ENCODE assay signal across 29 cellular contexts in the genomic region with DNA sequence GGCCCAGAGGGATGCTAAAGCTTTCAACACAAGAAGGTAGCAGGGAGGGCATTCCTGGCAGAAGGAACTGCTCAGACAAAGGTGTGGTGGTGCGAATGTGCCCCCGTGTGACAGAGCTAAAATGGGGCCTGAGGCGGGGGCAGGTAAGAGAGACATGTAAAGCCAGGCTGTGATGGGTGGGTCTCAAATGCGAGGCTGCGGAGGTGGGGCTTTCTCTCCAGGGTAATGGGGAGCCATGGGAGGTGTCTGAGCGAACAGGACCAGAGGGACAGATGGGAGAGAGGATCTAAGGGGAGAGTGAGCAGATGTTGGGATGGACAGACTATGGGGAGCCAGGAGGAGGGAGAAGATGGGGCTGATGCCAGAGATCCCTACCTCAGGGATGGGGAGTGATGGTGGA.
"Had no signal": no experiment of that assay in that cellular context is flagged by ENCODE, and none has a peak within 500 bp of the region (broad histone marks: within the 10 kb centered on the region; RNA-seq: fewer than 3 reads in every experiment).

No MANE protein-coding gene starts in this region.

- H3K27ac ChIP-seq: ascending aorta, breast epithelium, cardiac muscle cell, colonic mucosa, epithelial cell of prostate, esophagus squamous epithelium, gastroesophageal sphincter, heart right ventricle had no signal

- H3K36me3 ChIP-seq: ascending aorta, breast epithelium, cardiac muscle cell, colonic mucosa, esophagus squamous epithelium, gastroesophageal sphincter, heart right ventricle had no signal

- H3K9me3 ChIP-seq: ascending aorta, breast epithelium, colonic mucosa, esophagus squamous epithelium, gastroesophageal sphincter, heart right ventricle had no signal

- H3K27me3 ChIP-seq: ascending aorta, colonic mucosa had no signal

- H3K27ac Mint-ChIP-seq: activated CD4-positive, alpha-beta memory T cell treated with anti-CD3 and anti-CD28 coated beads, Interleukin-2, amount 10 ng/mL, durations not matched to agents 7 days and 5 days; activated CD4-positive, alpha-beta T cell treated with anti-CD3 and anti-CD28 coated beads, Interleukin-2, amount 10 ng/mL, durations not matched to agents 7 days and 5 days; activated CD8-positive, alpha-beta memory T cell treated with anti-CD3 and anti-CD28 coated beads, Interleukin-2, amount 10 ng/mL, durations not matched to agents 7 days and 5 days; activated naive CD4-positive, alpha-beta T cell treated with anti-CD3 and anti-CD28 coated beads, Interleukin-2, amount 10 ng/mL, durations not matched to agents 7 days and 5 days; activated naive CD8-positive, alpha-beta T cell treated with anti-CD3 and anti-CD28 coated beads, Interleukin-2, amount 10 ng/mL, durations not matched to agents 7 days and 5 days; activated T-cell treated with anti-CD3 and anti-CD28 coated beads, Interleukin-2, amount 50 U/mL, for 72 hours; brain had no signal

- H3K27me3 Mint-ChIP-seq: activated CD8-positive, alpha-beta memory T cell treated with anti-CD3 and anti-CD28 coated beads, Interleukin-2, amount 10 ng/mL, durations not matched to agents 7 days and 5 days had no signal

- H3K36me3 Mint-ChIP-seq: activated CD8-positive, alpha-beta memory T cell treated with anti-CD3 and anti-CD28 coated beads, Interleukin-2, amount 10 ng/mL, durations not matched to agents 7 days and 5 days; activated naive CD4-positive, alpha-beta T cell treated with anti-CD3 and anti-CD28 coated beads, Interleukin-2, amount 10 ng/mL, durations not matched to agents 7 days and 5 days; activated naive CD4-positive, alpha-beta T cell treated with anti-CD3 and anti-CD28 coated beads, Interleukin-2, amount 50 U/mL, for 72 hours; activated naive CD8-positive, alpha-beta T cell treated with anti-CD3 and anti-CD28 coated beads, Interleukin-2, amount 10 ng/mL, durations not matched to agents 7 days and 5 days; brain had no signal

- ATAC-seq: activated CD8-positive, alpha-beta memory T cell treated with anti-CD3 and anti-CD28 coated beads, Interleukin-2, amount 10 ng/mL, durations not matched to agents 7 days and 5 days; activated naive CD4-positive, alpha-beta T cell treated with anti-CD3 and anti-CD28 coated beads, Interleukin-2, amount 50 U/mL, for 72 hours; activated T-cell treated with anti-CD3 and anti-CD28 coated beads, Interleukin-2, amount 50 U/mL, for 72 hours; gastroesophageal sphincter; heart right ventricle had no signal

- H3K4me3 Mint-ChIP-seq: activated CD4-positive, alpha-beta memory T cell treated with anti-CD3 and anti-CD28 coated beads, Interleukin-2, amount 10 ng/mL, durations not matched to agents 7 days and 5 days; activated CD4-positive, alpha-beta T cell treated with anti-CD3 and anti-CD28 coated beads, Interleukin-2, amount 10 ng/mL, durations not matched to agents 7 days and 5 days; activated CD8-positive, alpha-beta memory T cell treated with anti-CD3 and anti-CD28 coated beads, Interleukin-2, amount 10 ng/mL, durations not matched to agents 7 days and 5 days; activated naive CD4-positive, alpha-beta T cell treated with anti-CD3 and anti-CD28 coated beads, Interleukin-2, amount 10 ng/mL, durations not matched to agents 7 days and 5 days; activated naive CD8-positive, alpha-beta T cell treated with anti-CD3 and anti-CD28 coated beads, Interleukin-2, amount 10 ng/mL, durations not matched to agents 7 days and 5 days; activated T-cell treated with anti-CD3 and anti-CD28 coated beads, Interleukin-2, amount 50 U/mL, for 72 hours had no signal

- H3K4me1 Mint-ChIP-seq: activated CD4-positive, alpha-beta memory T cell treated with anti-CD3 and anti-CD28 coated beads, Interleukin-2, amount 10 ng/mL, durations not matched to agents 7 days and 5 days; activated CD4-positive, alpha-beta T cell treated with anti-CD3 and anti-CD28 coated beads, Interleukin-2, amount 10 ng/mL, durations not matched to agents 7 days and 5 days; activated CD8-positive, alpha-beta memory T cell treated with anti-CD3 and anti-CD28 coated beads, Interleukin-2, amount 10 ng/mL, durations not matched to agents 7 days and 5 days; activated naive CD4-positive, alpha-beta T cell treated with anti-CD3 and anti-CD28 coated beads, Interleukin-2, amount 10 ng/mL, durations not matched to agents 7 days and 5 days; activated naive CD8-positive, alpha-beta T cell treated with anti-CD3 and anti-CD28 coated beads, Interleukin-2, amount 10 ng/mL, durations not matched to agents 7 days and 5 days; brain had no signal

- H3K9me3 Mint-ChIP-seq: activated CD4-positive, alpha-beta memory T cell treated with anti-CD3 and anti-CD28 coated beads, Interleukin-2, amount 10 ng/mL, durations not matched to agents 7 days and 5 days; activated CD4-positive, alpha-beta T cell treated with anti-CD3 and anti-CD28 coated beads, Interleukin-2, amount 10 ng/mL, durations not matched to agents 7 days and 5 days; activated naive CD4-positive, alpha-beta T cell treated with anti-CD3 and anti-CD28 coated beads, Interleukin-2, amount 10 ng/mL, durations not matched to agents 7 days and 5 days; activated naive CD4-positive, alpha-beta T cell treated with anti-CD3 and anti-CD28 coated beads, Interleukin-2, amount 50 U/mL, for 72 hours; activated naive CD8-positive, alpha-beta T cell treated with anti-CD3 and anti-CD28 coated beads, Interleukin-2, amount 10 ng/mL, durations not matched to agents 7 days and 5 days; activated T-cell treated with anti-CD3 and anti-CD28 coated beads, Interleukin-2, amount 50 U/mL, for 72 hours had no signal

- H3K4me1 ChIP-seq: ascending aorta, breast epithelium, colonic mucosa, heart right ventricle had no signal

- H3K4me3 ChIP-seq: ascending aorta, breast epithelium, cardiac muscle cell, colonic mucosa, esophagus squamous epithelium, gastroesophageal sphincter, heart right ventricle had no signal

- DNase-seq: activated CD4-positive, alpha-beta memory T cell treated with anti-CD3 and anti-CD28 coated beads, Interleukin-2, amount 10 ng/mL, durations not matched to agents 7 days and 5 days; activated CD4-positive, alpha-beta T cell treated with anti-CD3 and anti-CD28 coated beads for 4 hours; activated CD4-positive, alpha-beta T cell treated with anti-CD3 and anti-CD28 coated beads, Interleukin-2, amount 10 ng/mL, durations not matched to agents 7 days and 5 days; activated CD4-positive, alpha-beta T cell treated with anti-CD3 and anti-CD28 coated beads, Interleukin-2, amount 50 U/mL, for 4 hours; activated CD4-positive, CD25-positive, alpha-beta regulatory T cell; activated CD4-positive, CD25-positive, alpha-beta regulatory T cell treated with anti-CD3 and anti-CD28 coated beads, Interleukin-2, amount 50 U/mL, for 72 hours; activated CD8-positive, alpha-beta memory T cell treated with anti-CD3 and anti-CD28 coated beads, Interleukin-2, amount 10 ng/mL, durations not matched to agents 7 days and 5 days; activated CD8-positive, alpha-beta memory T cell treated with anti-CD3 and anti-CD28 coated beads, Interleukin-2, amount 50 U/mL, for 4 hours; activated gamma-delta T cell; activated naive CD4-positive, alpha-beta T cell; activated naive CD4-positive, alpha-beta T cell treated with anti-CD3 and anti-CD28 coated beads, Interleukin-2, amount 10 ng/mL, durations not matched to agents 7 days and 5 days; activated naive CD8-positive, alpha-beta T cell treated with anti-CD3 and anti-CD28 coated beads, Interleukin-2, amount 10 ng/mL, durations not matched to agents 7 days and 5 days; activated T-cell treated with anti-CD3 and anti-CD28 coated beads, Interleukin-2, amount 50 U/mL, for 1 hour; activated T-cell treated with anti-CD3 and anti-CD28 coated beads, Interleukin-2, amount 50 U/mL, for 72 hours; central memory CD4-positive, alpha-beta T cell; cerebellar nuclear complex; colonic mucosa; effector CD8-positive, alpha-beta T cell; esophagus squamous epithelium; foreskin melanocyte; heart right ventricle; T-helper 2 cell had no signal
